ENCODE assay signal across 1 cellular context in the genomic region with DNA sequence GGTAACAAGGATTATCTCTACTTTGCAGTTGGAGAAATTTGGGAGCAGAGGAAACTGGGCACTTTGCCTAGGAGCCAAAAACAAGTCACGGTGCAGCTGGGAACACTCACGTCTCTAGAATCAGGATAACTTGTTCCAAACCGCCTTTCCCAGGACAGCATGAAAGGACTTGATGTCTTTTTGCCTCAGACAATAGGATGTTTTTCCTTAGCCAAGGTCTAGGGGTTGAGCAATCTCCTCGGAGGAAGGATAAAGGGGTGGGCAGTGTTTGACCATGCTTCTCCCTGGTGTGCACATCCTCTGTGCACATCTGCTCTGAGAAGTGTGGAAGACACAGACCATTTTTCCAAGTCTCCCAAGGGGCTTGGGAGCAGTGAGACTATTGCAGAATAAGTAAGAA.
TF ChIP-seq lines count a peak whose summit lies in the region.

No MANE protein-coding gene starts in this region.

TF ChIP-seq in WTC11, 78 proteins besides CTCF, POLR2A, EP300 and RAD21 (continued from another document):
- TF ChIP-seq, protein P1, sequence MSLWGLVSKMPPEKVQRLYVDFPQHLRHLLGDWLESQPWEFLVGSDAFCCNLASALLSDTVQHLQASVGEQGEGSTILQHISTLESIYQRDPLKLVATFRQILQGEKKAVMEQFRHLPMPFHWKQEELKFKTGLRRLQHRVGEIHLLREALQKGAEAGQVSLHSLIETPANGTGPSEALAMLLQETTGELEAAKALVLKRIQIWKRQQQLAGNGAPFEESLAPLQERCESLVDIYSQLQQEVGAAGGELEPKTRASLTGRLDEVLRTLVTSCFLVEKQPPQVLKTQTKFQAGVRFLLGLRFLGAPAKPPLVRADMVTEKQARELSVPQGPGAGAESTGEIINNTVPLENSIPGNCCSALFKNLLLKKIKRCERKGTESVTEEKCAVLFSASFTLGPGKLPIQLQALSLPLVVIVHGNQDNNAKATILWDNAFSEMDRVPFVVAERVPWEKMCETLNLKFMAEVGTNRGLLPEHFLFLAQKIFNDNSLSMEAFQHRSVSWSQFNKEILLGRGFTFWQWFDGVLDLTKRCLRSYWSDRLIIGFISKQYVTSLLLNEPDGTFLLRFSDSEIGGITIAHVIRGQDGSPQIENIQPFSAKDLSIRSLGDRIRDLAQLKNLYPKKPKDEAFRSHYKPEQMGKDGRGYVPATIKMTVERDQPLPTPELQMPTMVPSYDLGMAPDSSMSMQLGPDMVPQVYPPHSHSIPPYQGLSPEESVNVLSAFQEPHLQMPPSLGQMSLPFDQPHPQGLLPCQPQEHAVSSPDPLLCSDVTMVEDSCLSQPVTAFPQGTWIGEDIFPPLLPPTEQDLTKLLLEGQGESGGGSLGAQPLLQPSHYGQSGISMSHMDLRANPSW (CRISPR knock-in tag; conservative IDR thresholded peaks at IDR 0.05; ENCODE audit: low read depth): no peak
- no peak for TF ChIP-seq MXD4 (CRISPR knock-in tag; IDR thresholded peaks at IDR 0.05; ENCODE audit: borderline replicate concordance)
- TF ChIP-seq, protein P2, sequence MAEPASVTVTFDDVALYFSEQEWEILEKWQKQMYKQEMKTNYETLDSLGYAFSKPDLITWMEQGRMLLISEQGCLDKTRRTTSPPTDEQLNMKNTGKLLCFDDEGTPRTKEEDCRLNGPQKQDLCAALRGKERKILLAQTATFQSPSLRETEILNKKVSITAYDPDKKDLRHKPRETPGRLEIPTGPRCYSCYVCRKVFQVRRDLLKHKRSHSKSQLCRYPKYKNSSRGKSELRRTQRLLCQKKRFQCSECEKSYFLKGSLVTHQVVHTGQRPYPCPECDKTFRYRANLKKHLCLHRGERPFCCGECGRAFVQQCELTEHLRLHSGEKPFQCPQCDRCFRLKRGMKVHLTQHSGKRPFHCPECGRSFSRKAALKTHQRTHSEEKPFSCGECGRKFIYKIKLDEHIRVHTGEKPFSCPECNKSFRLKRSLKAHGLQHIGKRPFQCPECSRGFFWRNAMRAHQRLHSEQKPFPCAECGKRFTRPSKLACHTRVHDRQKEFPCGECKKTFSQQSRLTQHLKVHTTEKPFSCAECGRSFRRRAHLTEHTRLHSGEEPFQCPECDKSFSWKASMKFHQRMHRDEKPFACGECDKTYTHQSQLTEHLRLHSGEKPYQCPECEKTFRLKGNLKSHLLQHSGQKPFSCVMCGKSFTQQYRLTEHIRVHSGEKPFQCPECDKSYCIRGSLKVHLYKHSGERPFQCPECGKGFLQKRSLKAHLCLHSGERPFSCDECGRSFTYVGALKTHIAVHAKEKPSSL (CRISPR knock-in tag; conservative IDR thresholded peaks at IDR 0.05): no peak
- no peak for TF ChIP-seq NFYB (CRISPR knock-in tag; conservative IDR thresholded peaks at IDR 0.05; ENCODE audit: low read depth)
- TF ChIP-seq, protein P3, sequence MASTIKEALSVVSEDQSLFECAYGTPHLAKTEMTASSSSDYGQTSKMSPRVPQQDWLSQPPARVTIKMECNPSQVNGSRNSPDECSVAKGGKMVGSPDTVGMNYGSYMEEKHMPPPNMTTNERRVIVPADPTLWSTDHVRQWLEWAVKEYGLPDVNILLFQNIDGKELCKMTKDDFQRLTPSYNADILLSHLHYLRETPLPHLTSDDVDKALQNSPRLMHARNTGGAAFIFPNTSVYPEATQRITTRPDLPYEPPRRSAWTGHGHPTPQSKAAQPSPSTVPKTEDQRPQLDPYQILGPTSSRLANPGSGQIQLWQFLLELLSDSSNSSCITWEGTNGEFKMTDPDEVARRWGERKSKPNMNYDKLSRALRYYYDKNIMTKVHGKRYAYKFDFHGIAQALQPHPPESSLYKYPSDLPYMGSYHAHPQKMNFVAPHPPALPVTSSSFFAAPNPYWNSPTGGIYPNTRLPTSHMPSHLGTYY (CRISPR knock-in tag; IDR thresholded peaks at IDR 0.05): no peak
- TF ChIP-seq GTF2I (CRISPR knock-in tag; conservative IDR thresholded peaks at IDR 0.05): no peak
- TF ChIP-seq ZNF121 (CRISPR knock-in tag; IDR thresholded peaks at IDR 0.05): no peak
- TF ChIP-seq PREB (CRISPR knock-in tag; IDR thresholded peaks at IDR 0.05; ENCODE audit: borderline replicate concordance): no peak
- no peak for TF ChIP-seq CBFB (CRISPR knock-in tag; IDR thresholded peaks at IDR 0.05; ENCODE audit: low read depth)
- no peak for TF ChIP-seq NFATC4 (CRISPR knock-in tag; IDR thresholded peaks at IDR 0.05)
- no peak for TF ChIP-seq PRDM15 (CRISPR knock-in tag; IDR thresholded peaks at IDR 0.05)
